ENCODE assay signal across 8 cellular contexts in genomic region chr3:66407281-66408218, GRCh38.
DNase-seq lines count a peak whose midpoint lies in the region; ATAC-seq and TF ChIP-seq lines count a peak whose summit lies in the region.

No MANE protein-coding gene starts in this region.

- ATAC-seq in GM19328 (IDR thresholded peaks at IDR 0.05; ENCODE audit: unreplicated experiment) = peak; percentile 52

- DNase-seq in CMK (ENCODE audit: low read depth) = peak; percentile 14
- DNase-seq in HK-2 (ENCODE audit: unreplicated experiment) = peak; percentile 65
- peak; percentile 61 for DNase-seq in activated CD4-positive, CD25-positive, alpha-beta regulatory T cell treated with anti-CD3 and anti-CD28 coated beads, Interleukin-2, amount 50 U/mL, for 16 hours (ENCODE audit: low read depth, low spot score)
- peak; percentile 63 to 64 for DNase-seq in cardiac fibroblast (ENCODE audit: low read depth in 2 of 2)
- peak; percentile 80 for DNase-seq in left kidney (ENCODE audit: low read depth, low spot score)
- peak; percentile 61 to 74 (median 63) for DNase-seq in stimulated activated CD4-positive, alpha-beta T cell treated with anti-CD3 and anti-CD28 coated beads, TNF-alpha, amount 100 ng/mL, for 24 hours (ENCODE audit: low read depth in 3 of 3)
- DNase-seq in NCI-H774 (lab: John Stamatoyannopoulos, UW) = no peak

- peak; percentile 94 for TF ChIP-seq CTCF in cardiac fibroblast (IDR thresholded peaks at IDR 0.05; ENCODE audit: low read depth, low read length)

- H3K4me3 ChIP-seq in cardiac fibroblast (replicated peaks in 1 of 2; ENCODE audit: low read depth in 2 of 2, low read length in 2 of 2) = no peak overlapping the region
